8 cellular contexts compared by ENCODE assay signal in genomic region chr9:113056191-113057106, GRCh38. TPM values are rescaled to one million over a fixed set of nuclear protein-coding genes. Genes with fewer than 3 reads are reported as not detected.
DNase-seq lines count a peak whose midpoint lies in the region; ATAC-seq and TF ChIP-seq lines count a peak whose summit lies in the region.

Gene ZFP37 (minus strand): TSS chr9:113056724. CDS start chr9:113056688, 36 bp downstream.

- H3K27me3 ChIP-seq in IMR-90 (ENCODE audit: control insufficient read depth, insufficient read depth, low read length): peaks cover 12% of the 10 kb centered on the region
- H3K27me3 ChIP-seq in suprapubic skin: peaks cover 33% of the 10 kb centered on the region

- H2AK9ac ChIP-seq in IMR-90 (replicated peaks; ENCODE audit: low read depth, low read length, poor library complexity): peak within 1 kb of the TSS; percentile 94

- H3K4me3 ChIP-seq in IMR-90 (ENCODE audit: insufficient read depth, low read depth, low read length): peak within 1 kb of the TSS; percentile 91
- peak within 1 kb of the TSS; percentile 75 for H3K4me3 ChIP-seq in suprapubic skin

- peak within 1 kb of the TSS; percentile 92 to 97 for H4K8ac ChIP-seq in IMR-90 (ENCODE audit: low read depth in 2 of 2, low read length in 2 of 2)

- H3K14ac ChIP-seq in IMR-90 (replicated peaks; ENCODE audit: low read depth, low read length): peak within 1 kb of the TSS; percentile 94

- peak within 1 kb of the TSS; percentile 89 for H3K4ac ChIP-seq in IMR-90 (ENCODE audit: low read depth, low read length)

- CTCF ChIA-PET in IMR-90 (lab: Yijun Ruan, JAX): no interaction called here

- H4K20me1 ChIP-seq in IMR-90 (ENCODE audit: insufficient read depth, low read length): no peaks in the 10 kb centered on the region

- H3K9ac ChIP-seq in IMR-90 (ENCODE audit: low read depth, low read length): peak within 1 kb of the TSS; percentile 85

- H3K23ac ChIP-seq in IMR-90 (ENCODE audit: low read depth, low read length): peak within 1 kb of the TSS; percentile 98

- POLR2A ChIA-PET in IMR-90 (lab: Charles Lee; ENCODE audit: unreplicated experiment): no interaction called here

- no peaks in the 10 kb centered on the region for H3K9me1 ChIP-seq in IMR-90 (ENCODE audit: insufficient read depth, low read length)

- peak within 1 kb of the TSS; percentile 98 for H4K5ac ChIP-seq in IMR-90 (ENCODE audit: low read depth, low read length)

- TF ChIP-seq EP300 in suprapubic skin (IDR thresholded peaks at IDR 0.05): no peak

- TF ChIP-seq CTCF in C4-2B (conservative IDR thresholded peaks at IDR 0.05) (no peak), IMR-90 (conservative IDR thresholded peaks at IDR 0.05; ENCODE audit: low read depth, low read length) (no peak), omental fat pad (IDR thresholded peaks at IDR 0.05) (no peak), suprapubic skin (IDR thresholded peaks at IDR 0.05) (no peak)

- peak within 1 kb of the TSS; percentile 82 for H4K91ac ChIP-seq in IMR-90 (ENCODE audit: insufficient read depth, low read depth, low read length)

- intact Hi-C loops in IMR-90 (cut with micrococcal nuclease): no loop called here
- intact Hi-C loops in Right ventricle myocardium inferior (cut with DNase I): no loop called here

- BruUV-seq in IMR-90 (replicated peaks; lab: Mats Ljungman, UMichigan): no TSS peak

- H2BK5ac ChIP-seq in IMR-90 (ENCODE audit: low read depth, low read length, poor library complexity, severe bottlenecking): peak within 1 kb of the TSS; percentile 77

- H3K4me1 ChIP-seq in IMR-90 (ENCODE audit: control insufficient read depth, insufficient read depth, low read length): no peaks in the 10 kb centered on the region
- peaks cover 5% of the 10 kb centered on the region for H3K4me1 ChIP-seq in suprapubic skin

- dilution Hi-C loops in IMR-90 (cut with HindIII; ENCODE audit: low sequenced_read_pairs, unreplicated experiment): no loop called here

- peak; percentile 98 for ATAC-seq in GM21423 (IDR thresholded peaks at IDR 0.05; ENCODE audit: unreplicated experiment)
- peak; percentile 99 for ATAC-seq in IMR-90 (ENCODE audit: low read depth)
- peak; percentile 99 for ATAC-seq in Right ventricle myocardium inferior
- peak; percentile 99 for ATAC-seq in omental fat pad (ENCODE audit: low FRiP score)

- no peak within 1 kb of the TSS for H2AK5ac ChIP-seq in IMR-90 (ENCODE audit: low read depth, low read length)

- in situ Hi-C loops in IMR-90 (cut with MboI; ENCODE audit: low sequenced_read_pairs): no loop called here
- in situ Hi-C loops in SK-MEL-5 (cut with HindIII; ENCODE audit: low pct_unique_long_range_greater_than_20kb, low sequenced_read_pairs): no loop called here

- H2BK120ac ChIP-seq in IMR-90 (ENCODE audit: low read depth, low read length): peak within 1 kb of the TSS; percentile 87

- no peak for TF ChIP-seq RAD21 in IMR-90 (IDR thresholded peaks at IDR 0.05; ENCODE audit: low read length)

- H3K27ac ChIP-seq in C4-2B (peak within 1 kb of the TSS; percentile 68), IMR-90 (ENCODE audit: insufficient read depth, low read length) (peak within 1 kb of the TSS; percentile 80), suprapubic skin (no peak within 1 kb of the TSS)

- H3K18ac ChIP-seq in IMR-90 (ENCODE audit: low read depth, low read length): peak within 1 kb of the TSS; percentile 78

- H3K36me3 ChIP-seq in IMR-90 (ENCODE audit: control insufficient read depth, insufficient read depth, low read length) (no peaks in the 10 kb centered on the region), suprapubic skin (no peaks in the 10 kb centered on the region)

- peak within 1 kb of the TSS; percentile 66; the same call in 1 of the 3 replicates for H2BK15ac ChIP-seq in IMR-90 (ENCODE audit: low read depth, low read length)

- peak within 1 kb of the TSS; percentile 88 for H3K4me2 ChIP-seq in IMR-90 (ENCODE audit: low read depth, low read length)

- H3K9me3 ChIP-seq in IMR-90 (ENCODE audit: control insufficient read depth, insufficient read depth, low read length): peaks cover 42% of the 10 kb centered on the region
- peaks cover 33% of the 10 kb centered on the region for H3K9me3 ChIP-seq in suprapubic skin

- 1% methylated on average over 24 of the region's 62 CpGs; no CpG with 5 or more reads in 1 of the 2 experiments for WGBS in IMR-90 (ENCODE audit: extremely low coverage in 2 of 2, insufficient read length in 1 of 2), 2 experiments
- 6% methylated on average over 40 of the region's 62 CpGs for WGBS in suprapubic skin

- peak within 1 kb of the TSS; percentile 84 for H3K56ac ChIP-seq in IMR-90 (ENCODE audit: extremely low read depth, insufficient read depth, low read length)

- peak within 1 kb of the TSS; percentile 100 for H2AFZ ChIP-seq in IMR-90 (replicated peaks; ENCODE audit: low read length, poor library complexity)

- DNase-seq in IMR-90 (peak; percentile 94), SK-MEL-5 (ENCODE audit: low read depth, low spot score) (peak; percentile 94), Right ventricle myocardium inferior (ENCODE audit: missing footprints) (peak; percentile 95), omental fat pad (ENCODE audit: low spot score) (peak; percentile 59), suprapubic skin (ENCODE audit: low spot score in 2 of 2) (peak; percentile 95)
- peak; percentile 25 for DNase-seq in activated naive CD8-positive, alpha-beta T cell treated with anti-CD3 and anti-CD28 coated beads, Interleukin-2, amount 50 U/mL, for 16 hours (ENCODE audit: low read depth, low spot score)

- H2BK20ac ChIP-seq in IMR-90 (ENCODE audit: low read depth, low read length): peak within 1 kb of the TSS; percentile 48

- peaks cover 9 to 11% of the 10 kb centered on the region in 2 experiments for H3K79me1 ChIP-seq in IMR-90 (ENCODE audit: low read depth in 1 of 2, low read length in 2 of 2)

- TF ChIP-seq POLR2A in IMR-90 (IDR thresholded peaks at IDR 0.05; ENCODE audit: low read depth, low read length): 0 out of 2 replicates have a peak, but pooled peaks have one; percentile 34
- no peak for TF ChIP-seq POLR2A in suprapubic skin (IDR thresholded peaks at IDR 0.05)

TF ChIP-seq in IMR-90, 13 proteins besides CTCF, POLR2A, EP300 and RAD21:
- TF ChIP-seq MAFK (IDR thresholded peaks at IDR 0.05; ENCODE audit: low read depth, low read length): no peak
- no peak for TF ChIP-seq USF2 (IDR thresholded peaks at IDR 0.05; ENCODE audit: low read depth, low read length)

RNA-seq across cellular contexts. Expression of gene ZFP37, which starts in this region (rescaled TPM):
- total RNA-seq in IMR-90 (2012; rRNA removed): 3.6 and 4.4 TPM in 2 replicates
- polyA plus RNA-seq in IMR-90 (2012; rRNA removed): 0.75 and 0.84 TPM in 2 replicates
- 0.15 and 0.23 TPM in 2 replicates for polyA plus RNA-seq in IMR-90 (2012; cell fraction: cytosol; rRNA removed)
- 0.16 and 0.72 TPM in 2 replicates for polyA plus RNA-seq in IMR-90 (2012; cell fraction: nucleus; rRNA removed; ENCODE audit: low replicate concordance)
- total RNA-seq in SK-MEL-5 (2014; rRNA removed; shearing (Covaris generic)): 1.3 and 1.4 TPM in 2 replicates
- polyA plus RNA-seq in SK-MEL-5 (2015; cell fraction: cytosol; rRNA removed): 1.1 and 1.5 TPM in 2 replicates
- 2.5 and 3.9 TPM in 2 replicates for polyA plus RNA-seq in SK-MEL-5 (2015; cell fraction: nucleus; rRNA removed)
- 1.1 TPM for total RNA-seq in Right ventricle myocardium inferior
- 1 to 10 TPM; 1.3 to 2.5 (median 1.9) TPM for total RNA-seq in omental fat pad
- total RNA-seq in suprapubic skin: 1 to 10 TPM; 1.1 to 3.7 (median 1.4) TPM

Comparison
In these comparisons a context has a peak if more than half of its experiments do, and no peak if none do; other contexts are left out.
1. DNase-seq: peak in every context shown above with its lines; median percentile 95 in Right ventricle myocardium inferior; 95 in suprapubic skin; 94 in IMR-90; 94 in SK-MEL-5; 59 in omental fat pad; 25 in activated naive CD8-positive, alpha-beta T cell treated with anti-CD3 and anti-CD28 coated beads, Interleukin-2, amount 50 U/mL, for 16 hours.